In genomic region chr4:152106113-152106763, GRCh38 we compare ENCODE assay signal across 8 cellular contexts.
DNase-seq lines count a peak whose midpoint lies in the region; ATAC-seq and TF ChIP-seq lines count a peak whose summit lies in the region.

No MANE protein-coding gene starts in this region.

- H3K27ac Mint-ChIP-seq in naive thymus-derived CD8-positive, alpha-beta T cell = peak overlapping the region; percentile 53 to 100 (median 98)

- H3K27me3 ChIP-seq in GM23248 (replicated peaks; ENCODE audit: insufficient read depth) = no peaks in the 10 kb centered on the region
- no peaks in the 10 kb centered on the region for H3K27me3 ChIP-seq in SJSA1 (replicated peaks)
- no peaks in the 10 kb centered on the region for H3K27me3 ChIP-seq in esophagus muscularis mucosa

- H4K20me1 ChIP-seq in GM23248 (ENCODE audit: insufficient read depth) = no peaks in the 10 kb centered on the region
- H4K20me1 ChIP-seq in OCI-LY7 (ENCODE audit: insufficient read depth, low read length) = no peaks in the 10 kb centered on the region

- BruUV-seq in OCI-LY7 (replicated peaks; lab: Mats Ljungman, UMichigan) = no TSS peak

- H3K36me3 Mint-ChIP-seq in naive thymus-derived CD8-positive, alpha-beta T cell = peaks cover 0 to 12% (median 10%) of the 10 kb centered on the region in 3 donors

- H3K4me2 ChIP-seq in GM23248 (ENCODE audit: unreplicated experiment) = peak overlapping the region; percentile 43
- H3K4me2 ChIP-seq in OCI-LY7 (ENCODE audit: low read length) = no peak overlapping the region

- peaks cover 25% of the 10 kb centered on the region for H3K4me1 ChIP-seq in GM23248 (ENCODE audit: insufficient read depth)
- peaks cover 20% of the 10 kb centered on the region for H3K4me1 ChIP-seq in SJSA1 (replicated peaks)
- H3K4me1 ChIP-seq in esophagus muscularis mucosa = peaks cover 21 to 49% (median 42%) of the 10 kb centered on the region in 4 donors
- H3K4me1 ChIP-seq in OCI-LY7 (ENCODE audit: insufficient read depth, low read length, poor library complexity, severe bottlenecking) = peaks cover under 1% of the 10 kb centered on the region

- peak overlapping the region; percentile 44 for H3K9ac ChIP-seq in GM23248

- no peaks in the 10 kb centered on the region for H3K9me3 ChIP-seq in GM23248 (ENCODE audit: low read depth)
- H3K9me3 ChIP-seq in SJSA1 (replicated peaks) = no peaks in the 10 kb centered on the region
- H3K9me3 ChIP-seq in esophagus muscularis mucosa = no peaks in the 10 kb centered on the region
- no peaks in the 10 kb centered on the region for H3K9me3 ChIP-seq in OCI-LY7 (ENCODE audit: low read length)

- H3K27ac ChIP-seq in GM23248 (peak overlapping the region; percentile 76), SJSA1 (peak overlapping the region; percentile 52), esophagus muscularis mucosa (replicated peaks in 1 of 4) (peak overlapping the region in 1 of 4 donors; percentile 17), OCI-LY7 (ENCODE audit: low read depth, low read length, poor library complexity, severe bottlenecking) (no peak overlapping the region)

- peak; percentile 97 for DNase-seq in GM23248
- peak; percentile 92 to 97 for DNase-seq in SJSA1 (ENCODE audit: low read depth in 1 of 2, low spot score in 2 of 2)
- DNase-seq in esophagus muscularis mucosa (ENCODE audit: extremely low spot score) = peak; percentile 92
- no peak for DNase-seq in naive thymus-derived CD8-positive, alpha-beta T cell
- DNase-seq in GM19238 (ENCODE audit: insufficient read length, low spot score) = no peak
- no peak for DNase-seq in OCI-LY7 (ENCODE audit: low spot score)

- H3K27me3 Mint-ChIP-seq in naive thymus-derived CD8-positive, alpha-beta T cell = no peaks in the 10 kb centered on the region

- in situ Hi-C loops in GM23248 (cut with MboI) = no loop called here

- H2AFZ ChIP-seq in GM23248 (0 out of 2 replicates have a peak overlapping the region, but pooled peaks have one; percentile 0), OCI-LY7 (ENCODE audit: low read length) (no peak overlapping the region)

- 7 to 13% methylated on average over 6 of the region's 6 CpGs for WGBS in GM23248 (ENCODE audit: low coverage in 1 of 2, low lambda C conversion rate in 2 of 2, missing lambda C conversion rate in 2 of 2), 2 experiments
- WGBS in esophagus muscularis mucosa = 44% methylated on average over 6 of the region's 6 CpGs

- peaks cover 55 to 96% (median 95%) of the 10 kb centered on the region in 4 donors for H3K4me1 Mint-ChIP-seq in naive thymus-derived CD8-positive, alpha-beta T cell

- H3K79me2 ChIP-seq in GM23248 (ENCODE audit: insufficient read depth) = no peaks in the 10 kb centered on the region
- no peaks in the 10 kb centered on the region for H3K79me2 ChIP-seq in OCI-LY7 (ENCODE audit: insufficient read depth, low read depth, low read length)

- intact Hi-C loops in esophagus muscularis mucosa (cut with DNase I) (no loop called here), OCI-LY7 (cut with micrococcal nuclease; ENCODE audit: unreplicated experiment) (no loop called here)

- TF ChIP-seq POLR2A in esophagus muscularis mucosa (IDR thresholded peaks at IDR 0.05; ENCODE audit: low read depth) = no peak

- no peak for TF ChIP-seq EP300 in esophagus muscularis mucosa (IDR thresholded peaks at IDR 0.05)

- H3F3A ChIP-seq in GM23248 (ENCODE audit: insufficient read depth) = peaks cover 13% of the 10 kb centered on the region

- no peaks in the 10 kb centered on the region for H3K9me2 ChIP-seq in GM23248 (ENCODE audit: insufficient read depth)
- no peaks in the 10 kb centered on the region for H3K9me2 ChIP-seq in OCI-LY7 (ENCODE audit: insufficient read depth, low read length)

- ATAC-seq in naive thymus-derived CD8-positive, alpha-beta T cell = no peak
- ATAC-seq in GM19395 (IDR thresholded peaks at IDR 0.05; ENCODE audit: unreplicated experiment) (no peak), HG03159 (IDR thresholded peaks at IDR 0.05; ENCODE audit: unreplicated experiment) (no peak)

- no peaks in the 10 kb centered on the region for H3K9me3 Mint-ChIP-seq in naive thymus-derived CD8-positive, alpha-beta T cell

- H3K36me3 ChIP-seq in GM23248 (ENCODE audit: low read depth) = no peaks in the 10 kb centered on the region
- H3K36me3 ChIP-seq in SJSA1 = no peaks in the 10 kb centered on the region
- no peaks in the 10 kb centered on the region for H3K36me3 ChIP-seq in esophagus muscularis mucosa
- no peaks in the 10 kb centered on the region for H3K36me3 ChIP-seq in OCI-LY7 (ENCODE audit: insufficient read depth, low read length)

- no peak for TF ChIP-seq CTCF in esophagus muscularis mucosa (IDR thresholded peaks at IDR 0.05)
- no peak for TF ChIP-seq CTCF in OCI-LY7 (conservative IDR thresholded peaks at IDR 0.05; ENCODE audit: low read length)

- peak overlapping the region in 8 of 10 donors; percentile 1 to 52 (median 44) for H3K4me3 Mint-ChIP-seq in naive thymus-derived CD8-positive, alpha-beta T cell

- CTCF ChIA-PET in OCI-LY7 (lab: Charles Lee; ENCODE audit: unreplicated experiment) = interaction anchor here (0.6 kb wide), 1 partner anchor 48 kb away, joined by 3 read pairs; no protein-coding TSS in a partner anchor

- POLR2A ChIA-PET in naive thymus-derived CD8-positive, alpha-beta T cell (lab: Charles Lee) = interaction anchor here (10.8 kb wide), 1 partner anchor 8 kb away, joined by 112 read pairs; no protein-coding TSS in a partner anchor
- POLR2A ChIA-PET in OCI-LY7 (lab: Charles Lee) = no interaction called here

- 0 out of 2 replicates have a peak overlapping the region, but pooled peaks have one; percentile 10 for H3K4me3 ChIP-seq in GM23248
- H3K4me3 ChIP-seq in SJSA1 = no peak overlapping the region
- no peak overlapping the region for H3K4me3 ChIP-seq in esophagus muscularis mucosa
- no peak overlapping the region for H3K4me3 ChIP-seq in OCI-LY7 (ENCODE audit: low read depth, low read length, poor library complexity, severe bottlenecking)

Comparison
In these comparisons a context has a peak if more than half of its experiments do, and no peak if none do; other contexts are left out.
1. DNase-seq: peak in GM23248 (single experiment), SJSA1 (2 of 2) and esophagus muscularis mucosa (single experiment); none in naive thymus-derived CD8-positive, alpha-beta T cell (0 of 10), GM19238 (single experiment) and OCI-LY7 (single experiment).